In genomic region chr6:26597389-26597766, GRCh38 we compare ENCODE assay signal across 8 cellular contexts. TPM values are rescaled to one million over a fixed set of nuclear protein-coding genes. Genes with fewer than 3 reads are reported as not detected.
DNase-seq lines count a peak whose midpoint lies in the region; ATAC-seq and TF ChIP-seq lines count a peak whose summit lies in the region.

No MANE protein-coding gene starts in this region.

- no peak for DNase-seq in left ventricle myocardium inferior
- no peak for DNase-seq in Right ventricle myocardium inferior (ENCODE audit: missing footprints)
- DNase-seq in coronary artery (ENCODE audit: low spot score), result no peak
- no peak for DNase-seq in mucosa of descending colon
- DNase-seq in aorta, result no peak
- DNase-seq in left lobe of liver (ENCODE audit: low spot score), result no peak
- no peak for DNase-seq in T-helper 1 cell

- H3K4me3 ChIP-seq in left ventricle myocardium inferior, result peak overlapping the region; percentile 88
- H3K4me3 ChIP-seq in coronary artery, result peak overlapping the region; percentile 86
- H3K4me3 ChIP-seq in mucosa of descending colon, result peak overlapping the region; percentile 69
- peak overlapping the region; percentile 61 to 74 for H3K4me3 ChIP-seq in aorta (ENCODE audit: low read length in 2 of 2)

- intact Hi-C loops in left ventricle myocardium inferior (cut with micrococcal nuclease) (loop anchor here (5.0 kb wide), 1 partner anchor 255 kb away; no protein-coding TSS in a partner anchor), Right ventricle myocardium inferior (cut with DNase I) (loop anchor here (2.0 kb wide), 2 partner anchors 25 to 425 kb away; no protein-coding TSS in a partner anchor), mucosa of descending colon (cut with DNase I, micrococcal nuclease) (loop anchor here in 1 of 2 donors (10.0 kb wide), 1 partner anchor 253 kb away; no protein-coding TSS in a partner anchor), aorta (cut with DNase I) (loop anchor here in 1 of 2 donors (10.0 kb wide), 1 partner anchor 547 kb away; a partner anchor contains a TSS)

- H3K36me3 ChIP-seq in left ventricle myocardium inferior (peaks cover 23% of the 10 kb centered on the region), mucosa of descending colon (ENCODE audit: low read depth) (no peaks in the 10 kb centered on the region), aorta (ENCODE audit: control insufficient read depth in 1 of 2, insufficient read depth in 2 of 2, low read length in 1 of 2) (peaks cover 0 to 3% of the 10 kb centered on the region in 2 donors)

- no peak for TF ChIP-seq CTCF in left ventricle myocardium inferior (IDR thresholded peaks at IDR 0.05; ENCODE audit: borderline replicate concordance)
- no peak for TF ChIP-seq CTCF in coronary artery (IDR thresholded peaks at IDR 0.05)
- no peak for TF ChIP-seq CTCF in mucosa of descending colon (IDR thresholded peaks at IDR 0.05)

- no peak for ATAC-seq in Right ventricle myocardium inferior
- ATAC-seq in mucosa of descending colon, result no peak
- ATAC-seq in aorta (ENCODE audit: low FRiP score), result no peak
- ATAC-seq in GM21390 (IDR thresholded peaks at IDR 0.05; ENCODE audit: unreplicated experiment), result no peak
- no peak for ATAC-seq in left lobe of liver

- WGBS in aorta, 2 donors, result 2 to 3% methylated on average over 10 of the region's 10 CpGs

- H3K27ac ChIP-seq in left ventricle myocardium inferior (replicated peaks) (peak overlapping the region; percentile 88), coronary artery (peak overlapping the region; percentile 73 to 79), aorta (ENCODE audit: low read depth in 1 of 2, low read length in 2 of 2) (no peak overlapping the region)

- H3K9me3 ChIP-seq in left ventricle myocardium inferior (replicated peaks), result no peaks in the 10 kb centered on the region
- H3K9me3 ChIP-seq in mucosa of descending colon, result no peaks in the 10 kb centered on the region
- no peaks in the 10 kb centered on the region for H3K9me3 ChIP-seq in aorta (ENCODE audit: control insufficient read depth, low read length)

- peaks cover 35% of the 10 kb centered on the region for H3K4me1 ChIP-seq in left ventricle myocardium inferior
- peaks cover 5% of the 10 kb centered on the region for H3K4me1 ChIP-seq in mucosa of descending colon (ENCODE audit: low read depth)
- peaks cover 0 to 3% of the 10 kb centered on the region in 2 donors for H3K4me1 ChIP-seq in aorta (ENCODE audit: control insufficient read depth in 1 of 2, insufficient read depth in 2 of 2, low read length in 2 of 2)

- peaks cover 24% of the 10 kb centered on the region for H3K27me3 ChIP-seq in left ventricle myocardium inferior (ENCODE audit: low read depth)
- peaks cover 0 to 2% of the 10 kb centered on the region in 2 donors for H3K27me3 ChIP-seq in aorta (ENCODE audit: control insufficient read depth in 1 of 2, insufficient read depth in 2 of 2, low read length in 1 of 2)

RNA-seq across cellular contexts. Expression of gene ABT1, which starts 0.6 kb away (rescaled TPM):
- total RNA-seq in left ventricle myocardium inferior, result 8.3 TPM
- total RNA-seq in Right ventricle myocardium inferior, result 7.6 TPM
- 10 to 100 TPM; 13.1 to 17.3 (median 13.6) TPM for total RNA-seq in mucosa of descending colon
- 10 to 100 TPM; 10.7 TPM for total RNA-seq in aorta
- polyA plus RNA-seq in aorta, result 10 to 100 TPM in 1 of 2 donors, 1 to 10 TPM in 1; 8.4 to 10.3 TPM
- 7.3 TPM for total RNA-seq in left lobe of liver

RNA-seq across cellular contexts. Expression of gene HMGN4, which starts 59.2 kb away (rescaled TPM):
- total RNA-seq in left ventricle myocardium inferior (29.7 TPM), Right ventricle myocardium inferior (29.0 TPM), mucosa of descending colon (10 to 100 TPM; 58.6 to 76.0 (median 68.2) TPM), aorta (10 to 100 TPM; 48.4 to 69.0 TPM), left lobe of liver (4.7 TPM)
- 10 to 100 TPM; 36.4 to 43.8 TPM for polyA plus RNA-seq in aorta

Comparison
In these comparisons a context has a peak if more than half of its experiments do, and no peak if none do; other contexts are left out.
1. H3K27ac ChIP-seq: peak in left ventricle myocardium inferior (single experiment) and coronary artery (2 of 2); none in aorta (0 of 2).
2. Peak in every context shown above with its lines, with median percentiles within 50 percentile points of each other: H3K4me3 ChIP-seq.